ENCODE assay signal across 8 cellular contexts in genomic region chr17:5419959-5420653, GRCh38. TPM values are rescaled to one million over a fixed set of nuclear protein-coding genes. Genes with fewer than 3 reads are reported as not detected.
A peak's percentile ranks its signal among the peaks of the same experiment; 100 is the strongest.
DNase-seq lines count a peak whose midpoint lies in the region; FAIRE-seq and TF ChIP-seq lines count a peak whose summit lies in the region.

Gene RPAIN, plus strand, starts transcription at chr17:5420182. Its CDS starts 29 bp downstream, at chr17:5420211.

- peak; percentile 74 for TF ChIP-seq POLR2A in H54 (IDR thresholded peaks at IDR 0.05; ENCODE audit: low read depth, low read length)
- TF ChIP-seq POLR2A in thyroid gland (IDR thresholded peaks at IDR 0.05), result peak; percentile 8 to 59

- H3K9me3 Mint-ChIP-seq in activated naive CD4-positive, alpha-beta T cell treated with anti-CD3 and anti-CD28 coated beads for 36 hours, result no peaks in the 10 kb centered on the region
- H3K9me3 Mint-ChIP-seq in glutamatergic neuron (ENCODE audit: unreplicated experiment), result peaks cover 9% of the 10 kb centered on the region
- no peaks in the 10 kb centered on the region for H3K9me3 Mint-ChIP-seq in osteocyte (ENCODE audit: unreplicated experiment)

- CTCF ChIA-PET in activated naive CD4-positive, alpha-beta T cell treated with anti-CD3 and anti-CD28 coated beads for 36 hours (lab: Charles Lee), result interaction anchor here (1.0 to 1.7 kb wide), 2 partner anchors 19 to 22 kb away, joined by 3 to 5 read pairs; partner anchors contain the start of gene C1QBP

- H3K27me3 ChIP-seq in SJCRH30 (no peaks in the 10 kb centered on the region), thyroid gland (no peaks in the 10 kb centered on the region)

- intact Hi-C loops in activated naive CD4-positive, alpha-beta T cell treated with anti-CD3 and anti-CD28 coated beads for 36 hours (cut with micrococcal nuclease), result loop anchor here (1.0 to 5.0 kb wide), 7 partner anchors 19 to 471 kb away; partner anchors contain the start of genes C1QBP, DERL2, MIS12 and NLRP1
- intact Hi-C loops in thyroid gland (cut with DNase I), result no loop called here

- peaks cover 34% of the 10 kb centered on the region for H3K36me3 Mint-ChIP-seq in activated naive CD4-positive, alpha-beta T cell treated with anti-CD3 and anti-CD28 coated beads for 36 hours (ENCODE audit: low read depth)
- H3K36me3 Mint-ChIP-seq in glutamatergic neuron (ENCODE audit: unreplicated experiment), result no peaks in the 10 kb centered on the region
- peaks cover 20% of the 10 kb centered on the region for H3K36me3 Mint-ChIP-seq in osteocyte (ENCODE audit: unreplicated experiment)

- 0 to 1% methylated on average over 28 to 31 of the region's 41 CpGs for WGBS in thyroid gland, 2 donors

- peaks cover 48% of the 10 kb centered on the region for H3K4me1 Mint-ChIP-seq in activated naive CD4-positive, alpha-beta T cell treated with anti-CD3 and anti-CD28 coated beads for 36 hours (ENCODE audit: low read depth)
- H3K4me1 Mint-ChIP-seq in glutamatergic neuron (ENCODE audit: low read depth, unreplicated experiment) (peaks cover 13% of the 10 kb centered on the region), osteocyte (ENCODE audit: unreplicated experiment) (peaks cover 29% of the 10 kb centered on the region)

- peak within 1 kb of the TSS; percentile 100 for H3K27ac Mint-ChIP-seq in activated naive CD4-positive, alpha-beta T cell treated with anti-CD3 and anti-CD28 coated beads for 36 hours
- H3K27ac Mint-ChIP-seq in glutamatergic neuron (ENCODE audit: unreplicated experiment) (peak within 1 kb of the TSS; percentile 96), osteocyte (ENCODE audit: unreplicated experiment) (peak within 1 kb of the TSS; percentile 93)

- H3K27me3 Mint-ChIP-seq in activated naive CD4-positive, alpha-beta T cell treated with anti-CD3 and anti-CD28 coated beads for 36 hours (ENCODE audit: low read depth), result no peaks in the 10 kb centered on the region
- peaks cover 13% of the 10 kb centered on the region for H3K27me3 Mint-ChIP-seq in glutamatergic neuron (ENCODE audit: unreplicated experiment)
- no peaks in the 10 kb centered on the region for H3K27me3 Mint-ChIP-seq in osteocyte (ENCODE audit: unreplicated experiment)

- peak within 1 kb of the TSS; percentile 72 for H3K27ac ChIP-seq in SJCRH30
- H3K27ac ChIP-seq in thyroid gland, result peak within 1 kb of the TSS; percentile 94 to 96 (median 95)

- TF ChIP-seq CTCF in glutamatergic neuron (IDR thresholded peaks at IDR 0.05; ENCODE audit: partially characterized antibody, unreplicated experiment) (no peak), osteocyte (IDR thresholded peaks at IDR 0.05) (no peak), thyroid gland (IDR thresholded peaks at IDR 0.05) (peak in 1 of 6 experiments; percentile 24)

- H3K4me3 ChIP-seq in SJCRH30 (peak within 1 kb of the TSS; percentile 81), thyroid gland (replicated peaks in 1 of 3) (peak within 1 kb of the TSS; percentile 50 to 91 (median 71))

- H3K4me3 Mint-ChIP-seq in activated naive CD4-positive, alpha-beta T cell treated with anti-CD3 and anti-CD28 coated beads for 36 hours, result peak within 1 kb of the TSS; percentile 100
- H3K4me3 Mint-ChIP-seq in glutamatergic neuron (ENCODE audit: unreplicated experiment) (peak within 1 kb of the TSS; percentile 100), osteocyte (ENCODE audit: unreplicated experiment) (peak within 1 kb of the TSS; percentile 97)

- H3K9me3 ChIP-seq in SJCRH30 (replicated peaks) (no peaks in the 10 kb centered on the region), thyroid gland (no peaks in the 10 kb centered on the region)

- FAIRE-seq in H54 (lab: Jason Lieb, UNC), result no peak

- DNase-seq in GF-D8 (lab: John Stamatoyannopoulos, UW) (peak; percentile 47), H54 (ENCODE audit: insufficient read length, low spot score) (peak; percentile 61), M059J (ENCODE audit: low read depth) (peak; percentile 86), SJCRH30 (peak; percentile 80 to 85), glutamatergic neuron (peak; percentile 95), osteocyte (ENCODE audit: extremely low spot score, unreplicated experiment) (peak; percentile 92), thyroid gland (peak; percentile 90 to 92)
- DNase-seq in activated naive CD4-positive, alpha-beta T cell treated with anti-CD3 and anti-CD28 coated beads for 36 hours, result peak; percentile 94

- H3K4me1 ChIP-seq in SJCRH30, result no peaks in the 10 kb centered on the region
- H3K4me1 ChIP-seq in thyroid gland, result peaks cover 21 to 31% of the 10 kb centered on the region in 2 donors

- peaks cover 16% of the 10 kb centered on the region for H3K36me3 ChIP-seq in SJCRH30
- peaks cover 14 to 20% of the 10 kb centered on the region in 2 donors for H3K36me3 ChIP-seq in thyroid gland

RNA-seq across cellular contexts. Expression of gene RPAIN, which starts in this region (rescaled TPM):
- 30.7 and 55.3 TPM in 2 replicates for total RNA-seq in M059J (2014; rRNA removed; shearing (Covaris generic))
- total RNA-seq in SJCRH30 (2014; rRNA removed; shearing (Covaris generic)), result 36.1 and 40.1 TPM in 2 replicates
- total RNA-seq in activated naive CD4-positive, alpha-beta T cell treated with anti-CD3 and anti-CD28 coated beads for 36 hours, result 10 to 100 TPM; 64.7 to 68.8 TPM
- total RNA-seq in glutamatergic neuron (ENCODE audit: unreplicated experiment) (168 TPM), osteocyte (58.2 and 58.6 TPM in 2 replicates), thyroid gland (10 to 100 TPM; 33.9 to 67.1 (median 49.4) TPM)

Comparison
In these comparisons a context has a peak if more than half of its experiments do, and no peak if none do; other contexts are left out.
1. Peak in every context shown above with its lines: DNase-seq, H3K4me3 ChIP-seq and H3K27ac ChIP-seq.